Comparison of ENCODE assay signal across 8 cellular contexts in the genomic region with DNA sequence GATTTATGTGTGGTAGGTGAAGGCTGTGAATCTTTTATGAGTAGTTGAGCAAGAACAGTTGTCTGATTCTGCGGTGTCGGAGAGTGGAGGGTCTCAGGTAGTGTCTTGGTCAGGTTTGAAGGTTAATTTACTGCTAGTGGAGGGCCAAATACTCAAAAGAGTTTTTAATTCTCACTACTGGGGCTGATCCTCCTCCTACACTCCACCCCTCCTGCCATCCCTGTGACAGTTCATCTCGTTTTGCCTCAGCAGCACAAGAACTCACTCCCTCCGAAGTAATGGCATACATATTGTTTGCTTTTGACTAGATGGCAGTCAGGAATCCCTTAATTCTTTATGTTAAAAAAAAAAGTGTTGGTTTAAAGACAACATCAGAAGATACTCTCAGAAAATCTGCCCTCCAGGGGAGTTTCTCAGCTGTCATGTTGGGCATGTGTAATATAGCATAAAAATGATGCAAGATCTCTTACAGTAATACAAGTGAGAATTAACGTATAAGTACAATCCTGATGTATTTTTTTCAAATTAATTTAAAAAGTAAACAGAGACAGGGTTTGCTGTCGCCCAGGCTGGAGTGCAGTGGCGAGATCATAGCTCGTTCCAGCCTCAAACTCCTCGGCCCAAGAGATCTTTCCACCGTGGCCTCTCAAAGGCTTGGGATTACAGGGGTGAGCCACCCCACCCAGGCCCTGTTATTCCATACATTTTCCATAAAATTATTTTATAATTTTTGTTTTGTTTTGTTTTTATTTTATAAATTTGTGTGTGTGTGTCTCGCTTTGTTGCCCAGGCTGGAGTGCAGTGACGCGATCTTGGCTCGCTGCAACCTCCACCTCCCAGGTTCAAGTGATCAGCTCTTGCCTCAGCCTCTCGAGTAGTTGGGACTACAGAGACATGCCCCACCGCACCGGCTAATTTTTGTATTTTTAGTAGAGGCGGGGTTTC. TPM values are rescaled to one million over a fixed set of nuclear protein-coding genes. Genes with fewer than 3 reads are reported as not detected.
A peak's percentile ranks its signal among the peaks of the same experiment; 100 is the strongest.
DNase-seq lines count a peak whose midpoint lies in the region; ATAC-seq, FAIRE-seq and TF ChIP-seq lines count a peak whose summit lies in the region.

No MANE protein-coding gene starts in this region.

- H3K9me3 Mint-ChIP-seq in effector memory CD8-positive, alpha-beta T cell = no peaks in the 10 kb centered on the region
- H3K9me3 Mint-ChIP-seq in osteocyte (ENCODE audit: unreplicated experiment) = no peaks in the 10 kb centered on the region

- no peak for ATAC-seq in effector memory CD8-positive, alpha-beta T cell (replicated peaks)
- ATAC-seq in GM21737 (IDR thresholded peaks at IDR 0.05; ENCODE audit: unreplicated experiment) = no peak

- H3K36me3 Mint-ChIP-seq in effector memory CD8-positive, alpha-beta T cell (ENCODE audit: insufficient read depth) = peaks cover 14% of the 10 kb centered on the region
- peaks cover 3% of the 10 kb centered on the region for H3K36me3 Mint-ChIP-seq in osteocyte (ENCODE audit: unreplicated experiment)

- H3K36me3 ChIP-seq in OCI-LY7 (ENCODE audit: insufficient read depth, low read length) = peaks cover 44% of the 10 kb centered on the region

- peak overlapping the region; percentile 94 to 98 for H3K27ac Mint-ChIP-seq in effector memory CD8-positive, alpha-beta T cell
- H3K27ac Mint-ChIP-seq in osteocyte (ENCODE audit: unreplicated experiment) = peak overlapping the region; percentile 91

- TF ChIP-seq CTCF in OCI-LY7 (conservative IDR thresholded peaks at IDR 0.05; ENCODE audit: low read length) (no peak), osteocyte (IDR thresholded peaks at IDR 0.05) (no peak), D721Med (IDR thresholded peaks at IDR 0.05; ENCODE audit: insufficient read depth, missing control alignments) (no peak)

- H3K4me1 Mint-ChIP-seq in effector memory CD8-positive, alpha-beta T cell (ENCODE audit: low read depth in 2 of 2) = peaks cover 33 to 42% of the 10 kb centered on the region in 2 donors
- H3K4me1 Mint-ChIP-seq in osteocyte (ENCODE audit: unreplicated experiment) = peaks cover 40% of the 10 kb centered on the region

- intact Hi-C loops in OCI-LY7 (cut with micrococcal nuclease; ENCODE audit: unreplicated experiment) = loop anchor here (10.0 kb wide), 1 partner anchor 255 kb away; no protein-coding TSS in a partner anchor

- H2AFZ ChIP-seq in OCI-LY7 (ENCODE audit: low read length) = peak overlapping the region; percentile 79; the same call in 1 of the 2 replicates

- H4K20me1 ChIP-seq in OCI-LY7 (ENCODE audit: insufficient read depth, low read length) = peaks cover 39% of the 10 kb centered on the region

- H3K79me2 ChIP-seq in OCI-LY7 (ENCODE audit: insufficient read depth, low read depth, low read length) = peaks cover 59% of the 10 kb centered on the region

- H3K27ac ChIP-seq in OCI-LY7 (ENCODE audit: low read depth, low read length, poor library complexity, severe bottlenecking) = peak overlapping the region; percentile 52

- peaks cover 45% of the 10 kb centered on the region for H3K4me1 ChIP-seq in OCI-LY7 (ENCODE audit: insufficient read depth, low read length, poor library complexity, severe bottlenecking)

- H3K4me2 ChIP-seq in OCI-LY7 (ENCODE audit: low read length) = peak overlapping the region; percentile 85

- peak overlapping the region; percentile 94 to 100 for H3K4me3 Mint-ChIP-seq in effector memory CD8-positive, alpha-beta T cell
- H3K4me3 Mint-ChIP-seq in osteocyte (ENCODE audit: unreplicated experiment) = peak overlapping the region; percentile 90

- POLR2A ChIA-PET in OCI-LY7 (lab: Charles Lee) = interaction anchor here (0.9 to 1.1 kb wide), 2 partner anchors 24 to 37 kb away, joined by 3 to 4 read pairs; no protein-coding TSS in a partner anchor

- no peak for FAIRE-seq in D721Med (lab: Jason Lieb, UNC)

- no peaks in the 10 kb centered on the region; the same call in 1 of the 2 replicates for H3K9me3 ChIP-seq in OCI-LY7 (ENCODE audit: low read length)

- peaks cover 0 to 5% of the 10 kb centered on the region in 2 donors for H3K27me3 Mint-ChIP-seq in effector memory CD8-positive, alpha-beta T cell
- peaks cover 3% of the 10 kb centered on the region for H3K27me3 Mint-ChIP-seq in osteocyte (ENCODE audit: unreplicated experiment)

- CTCF ChIA-PET in OCI-LY7 (lab: Charles Lee; ENCODE audit: unreplicated experiment) = no interaction called here

- DNase-seq in GM03348 (ENCODE audit: low spot score) (peak; percentile 32), OCI-LY7 (ENCODE audit: low spot score) (peak; percentile 11), osteocyte (ENCODE audit: extremely low spot score, unreplicated experiment) (no peak), D721Med (ENCODE audit: insufficient read length, low spot score) (no peak), mesenteric fat pad (ENCODE audit: low spot score) (no peak), SHP77 treated with DMSO at 0.1 percent for 48 hours (lab: John Stamatoyannopoulos, UW) (no peak)
- DNase-seq in effector memory CD8-positive, alpha-beta T cell = no peak

- no TSS peak for BruUV-seq in OCI-LY7 (replicated peaks; lab: Mats Ljungman, UMichigan)

- H3K4me3 ChIP-seq in OCI-LY7 (ENCODE audit: low read depth, low read length, poor library complexity, severe bottlenecking) = peak overlapping the region; percentile 93

- H3K9me2 ChIP-seq in OCI-LY7 (ENCODE audit: insufficient read depth, low read length) = no peaks in the 10 kb centered on the region

RNA-seq across cellular contexts. Expression of a gene that starts 1.3 kb away (rescaled TPM):
- total RNA-seq in OCI-LY7 (2014; rRNA removed; shearing (Covaris generic)) = 52.1 and 61.2 TPM in 2 replicates
- total RNA-seq in OCI-LY7 (2022) (87.7 and 97.3 TPM in 2 replicates), osteocyte (50.8 and 59.4 TPM in 2 replicates), mesenteric fat pad (58.8 TPM)

Comparison
In these comparisons a context has a peak if more than half of its experiments do, and no peak if none do; other contexts are left out.
1. DNase-seq: peak in GM03348 (single experiment) and OCI-LY7 (single experiment); none in effector memory CD8-positive, alpha-beta T cell (0 of 3), osteocyte (single experiment), D721Med (single experiment), mesenteric fat pad (single experiment) and SHP77 treated with DMSO at 0.1 percent for 48 hours (single experiment).